ENCODE assay signal across 12 cellular contexts in the genomic region with DNA sequence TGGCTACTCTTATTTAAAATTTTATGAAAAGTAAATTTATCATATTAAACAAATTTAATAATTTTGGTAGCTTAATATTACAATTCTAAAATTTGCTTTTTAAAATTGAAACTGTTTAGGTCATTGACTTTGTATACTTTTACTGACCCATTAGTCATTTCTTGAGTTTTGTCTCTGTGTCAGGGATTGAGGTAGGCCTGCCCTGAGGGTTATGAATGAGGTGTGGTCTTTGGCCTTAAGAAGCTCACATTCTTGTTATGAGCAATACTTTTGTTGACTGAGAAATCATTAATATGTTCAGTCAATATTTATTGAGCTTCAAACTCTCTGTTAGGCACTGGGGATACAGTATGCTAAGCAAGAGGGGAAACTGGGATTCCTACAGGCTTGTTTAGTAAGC. TPM values are rescaled to one million over a fixed set of nuclear protein-coding genes. Genes with fewer than 3 reads are reported as not detected.
DNase-seq lines count a peak whose midpoint lies in the region; ATAC-seq and TF ChIP-seq lines count a peak whose summit lies in the region.
"Had no signal": no experiment of that assay in that cellular context is flagged by ENCODE, and none has a peak within 500 bp of the region (broad histone marks: within the 10 kb centered on the region; RNA-seq: fewer than 3 reads in every experiment).

No MANE protein-coding gene starts in this region.

- intact Hi-C loops in activated CD8-positive, alpha-beta T cell treated with anti-CD3 and anti-CD28 coated beads for 36 hours (cut with micrococcal nuclease): no loop called here

- H3K9me3 Mint-ChIP-seq in activated CD8-positive, alpha-beta T cell treated with anti-CD3 and anti-CD28 coated beads for 36 hours: no peaks in the 10 kb centered on the region
- H3K9me3 Mint-ChIP-seq: CD4-positive, alpha-beta memory T cell had no signal

- in situ Hi-C loops in GM13976 (cut with MboI; ENCODE audit: low sequenced_read_pairs, unreplicated experiment): no loop called here

- peak overlapping the region; percentile 53 for H3K27ac ChIP-seq in RWPE2 (ENCODE audit: poor library complexity, severe bottlenecking)
- H3K27ac ChIP-seq: KMS-11 had no signal

- no peak overlapping the region for H3K4me3 Mint-ChIP-seq in activated CD8-positive, alpha-beta T cell treated with anti-CD3 and anti-CD28 coated beads for 36 hours

- no peak for TF ChIP-seq CTCF in GM13976 (IDR thresholded peaks at IDR 0.05; ENCODE audit: borderline replicate concordance, control extremely low read depth, extremely low read depth, insufficient read depth, missing control alignments)
- no peak for TF ChIP-seq CTCF in RWPE2 (IDR thresholded peaks at IDR 0.05; ENCODE audit: poor library complexity, severe bottlenecking)
- no peak for TF ChIP-seq CTCF in activated CD8-positive, alpha-beta T cell treated with anti-CD3 and anti-CD28 coated beads for 36 hours (IDR thresholded peaks at IDR 0.05)

- no peaks in the 10 kb centered on the region for H3K27me3 ChIP-seq in RWPE2 (ENCODE audit: insufficient read depth, poor library complexity, severe bottlenecking)

- no peaks in the 10 kb centered on the region for H3K9me3 ChIP-seq in RWPE2 (ENCODE audit: severe bottlenecking)

- ATAC-seq in GM21360 (IDR thresholded peaks at IDR 0.05; ENCODE audit: unreplicated experiment) (peak; percentile 65), HG03060 (IDR thresholded peaks at IDR 0.05; ENCODE audit: low read depth, unreplicated experiment) (peak; percentile 54), RWPE2 (ENCODE audit: low read depth) (peak; percentile 77)
- ATAC-seq in activated CD8-positive, alpha-beta T cell treated with anti-CD3 and anti-CD28 coated beads for 36 hours: no peak

- H3K4me1 Mint-ChIP-seq in activated CD8-positive, alpha-beta T cell treated with anti-CD3 and anti-CD28 coated beads for 36 hours (ENCODE audit: low read depth): peaks cover 39% of the 10 kb centered on the region

- no peak overlapping the region for H3K4me3 ChIP-seq in RWPE2 (ENCODE audit: severe bottlenecking)

- peaks cover 40% of the 10 kb centered on the region for H3K4me1 ChIP-seq in RWPE2 (ENCODE audit: insufficient read depth, poor library complexity, severe bottlenecking)

- no peaks in the 10 kb centered on the region for H3K36me3 Mint-ChIP-seq in activated CD8-positive, alpha-beta T cell treated with anti-CD3 and anti-CD28 coated beads for 36 hours (ENCODE audit: low read depth)

- no peaks in the 10 kb centered on the region for H3K36me3 ChIP-seq in RWPE2 (ENCODE audit: low read depth)

- POLR2A ChIA-PET in activated CD8-positive, alpha-beta T cell treated with anti-CD3 and anti-CD28 coated beads for 36 hours (lab: Charles Lee): no interaction called here

- H3K27ac Mint-ChIP-seq in activated CD8-positive, alpha-beta T cell treated with anti-CD3 and anti-CD28 coated beads for 36 hours: no peak overlapping the region

- no peaks in the 10 kb centered on the region for H3K27me3 Mint-ChIP-seq in activated CD8-positive, alpha-beta T cell treated with anti-CD3 and anti-CD28 coated beads for 36 hours
- H3K27me3 Mint-ChIP-seq: CD4-positive, alpha-beta memory T cell had no signal

- DNase-seq in GM13976 (ENCODE audit: low spot score) (peak; percentile 37), RWPE2 (ENCODE audit: low spot score) (no peak), NCI-H748 (lab: John Stamatoyannopoulos, UW; ENCODE audit: unreplicated experiment) (no peak), NCI-H1694 (lab: John Stamatoyannopoulos, UW) (no peak)
- no peak for DNase-seq in activated CD8-positive, alpha-beta T cell treated with anti-CD3 and anti-CD28 coated beads for 36 hours
- DNase-seq in activated T-cell treated with anti-CD3 and anti-CD28 coated beads, Interleukin-2, amount 50 U/mL, for 1 hour: no peak
- DNase-seq: activated CD4-positive, alpha-beta T cell treated with anti-CD3 and anti-CD28 coated beads, Interleukin-2, amount 50 U/mL, for 4 hours; anterior cingulate cortex had no signal

- CTCF ChIA-PET in activated CD8-positive, alpha-beta T cell treated with anti-CD3 and anti-CD28 coated beads for 36 hours (lab: Charles Lee): interaction anchor here (0.7 to 2.4 kb wide), 5 partner anchors 9 to 445 kb away, joined by 3 to 19 read pairs (median 4); no protein-coding TSS in a partner anchor

RNA-seq across cellular contexts. Expression of gene RPA3, which starts 47.0 kb away (rescaled TPM):
- total RNA-seq in activated CD8-positive, alpha-beta T cell treated with anti-CD3 and anti-CD28 coated beads for 36 hours: 100 to 1,000 TPM; 188 to 203 TPM
